Comparison of ENCODE assay signal across 10 cellular contexts in genomic region chr11:35182317-35182939, GRCh38. TPM values are rescaled to one million over a fixed set of nuclear protein-coding genes. Genes with fewer than 3 reads are reported as not detected.
DNase-seq lines count a peak whose midpoint lies in the region; ATAC-seq and TF ChIP-seq lines count a peak whose summit lies in the region.
"Had no signal": no experiment of that assay in that cellular context is flagged by ENCODE, and none has a peak within 500 bp of the region (broad histone marks: within the 10 kb centered on the region; RNA-seq: fewer than 3 reads in every experiment).

No MANE protein-coding gene starts in this region.

- H3K36me3 Mint-ChIP-seq in MCF 10A (ENCODE audit: insufficient read depth, unreplicated experiment): peaks cover 61% of the 10 kb centered on the region

- no peaks in the 10 kb centered on the region for H3K9me3 Mint-ChIP-seq in MCF 10A (ENCODE audit: unreplicated experiment)

- H3K27me3 Mint-ChIP-seq in MCF 10A (ENCODE audit: insufficient read depth, unreplicated experiment): no peaks in the 10 kb centered on the region

- DNase-seq in MCF 10A (ENCODE audit: unreplicated experiment): no peak
- no peak for DNase-seq in breast epithelium (ENCODE audit: low spot score in 2 of 2)
- DNase-seq in RWPE2 (ENCODE audit: low spot score): no peak
- DNase-seq in upper lobe of right lung: no peak
- no peak for DNase-seq in RWPE1 (ENCODE audit: low spot score)
- no peak for DNase-seq in tibial nerve (ENCODE audit: low spot score in 2 of 2)
- DNase-seq in substantia nigra (lab: John Stamatoyannopoulos, UW): no peak

- no peaks in the 10 kb centered on the region for H3K4me1 ChIP-seq in breast epithelium
- H3K4me1 ChIP-seq in RWPE2 (ENCODE audit: insufficient read depth, poor library complexity, severe bottlenecking): peaks cover 26% of the 10 kb centered on the region
- H3K4me1 ChIP-seq in upper lobe of right lung: peaks cover 19% of the 10 kb centered on the region
- peaks cover 4 to 37% (median 24%) of the 10 kb centered on the region in 4 donors for H3K4me1 ChIP-seq in tibial nerve
- H3K4me1 ChIP-seq: BLaER1 had no signal

- no peak overlapping the region for H3K4me3 ChIP-seq in breast epithelium
- no peak overlapping the region for H3K4me3 ChIP-seq in RWPE2 (ENCODE audit: severe bottlenecking)
- H3K4me3 ChIP-seq in upper lobe of right lung: no peak overlapping the region
- no peak overlapping the region for H3K4me3 ChIP-seq in tibial nerve
- H3K4me3 ChIP-seq: BLaER1, SK-N-MC had no signal

- TF ChIP-seq POLR2A in breast epithelium (IDR thresholded peaks at IDR 0.05) (no peak), tibial nerve (IDR thresholded peaks at IDR 0.05) (no peak)

- H3K9me3 ChIP-seq in breast epithelium: no peaks in the 10 kb centered on the region
- H3K9me3 ChIP-seq in RWPE2 (ENCODE audit: severe bottlenecking): no peaks in the 10 kb centered on the region
- H3K9me3 ChIP-seq in upper lobe of right lung: no peaks in the 10 kb centered on the region
- no peaks in the 10 kb centered on the region for H3K9me3 ChIP-seq in tibial nerve
- H3K9me3 ChIP-seq: BLaER1 had no signal

- CTCF ChIA-PET in MCF 10A (lab: Yijun Ruan, JAX) (interaction anchor here (0.7 to 1.1 kb wide), 3 partner anchors 53 to 185 kb away, joined by 3 read pairs; no protein-coding TSS in a partner anchor), RWPE1 (lab: Yijun Ruan, JAX) (interaction anchor here (0.6 to 0.7 kb wide), 2 partner anchors 64 to 192 kb away, joined by 3 to 4 read pairs; no protein-coding TSS in a partner anchor)

- POLR2A ChIA-PET in MCF 10A (lab: Yijun Ruan, JAX): interaction anchor here (0.6 to 1.7 kb wide), 7 partner anchors 16 to 263 kb away, joined by 3 to 4 read pairs (median 3); no protein-coding TSS in a partner anchor
- POLR2A ChIA-PET in RWPE1 (lab: Yijun Ruan, JAX; ENCODE audit: low non-redundant PET): no interaction called here

- no peaks in the 10 kb centered on the region for H3K36me3 ChIP-seq in breast epithelium
- peaks cover 96% of the 10 kb centered on the region for H3K36me3 ChIP-seq in RWPE2 (ENCODE audit: low read depth)
- H3K36me3 ChIP-seq in upper lobe of right lung: peaks cover 87% of the 10 kb centered on the region
- H3K36me3 ChIP-seq in tibial nerve: peaks cover 0 to 20% (median 0%) of the 10 kb centered on the region in 3 donors

- intact Hi-C loops in MCF 10A (cut with micrococcal nuclease) (no loop called here), breast epithelium (cut with DNase I; ENCODE audit: low total_unique reads) (no loop called here), upper lobe of right lung (cut with DNase I) (no loop called here)

- ATAC-seq in HG02798 (IDR thresholded peaks at IDR 0.05; ENCODE audit: poor library complexity, unreplicated experiment) (peak; percentile 81), RWPE2 (ENCODE audit: low read depth) (no peak), upper lobe of right lung (no peak)

- BruUV-seq in MCF 10A (replicated peaks; lab: Mats Ljungman, UMichigan): no TSS peak

- H3K27ac ChIP-seq in breast epithelium: peak overlapping the region in 1 of 2 donors; percentile 11
- H3K27ac ChIP-seq in RWPE2 (ENCODE audit: poor library complexity, severe bottlenecking): peak overlapping the region; percentile 1
- peak overlapping the region; percentile 8 for H3K27ac ChIP-seq in upper lobe of right lung
- H3K27ac ChIP-seq in RWPE1: no peak overlapping the region
- H3K27ac ChIP-seq in tibial nerve: peak overlapping the region in 1 of 4 donors; percentile 74
- no peak overlapping the region for H3K27ac ChIP-seq in substantia nigra (ENCODE audit: low read depth, low read length, poor library complexity, severe bottlenecking)
- H3K27ac ChIP-seq: BLaER1, SK-N-MC had no signal

- H3K27ac Mint-ChIP-seq in MCF 10A (ENCODE audit: low read depth, unreplicated experiment): peak overlapping the region; percentile 49

- H3K27me3 ChIP-seq in breast epithelium: no peaks in the 10 kb centered on the region
- no peaks in the 10 kb centered on the region for H3K27me3 ChIP-seq in RWPE2 (ENCODE audit: insufficient read depth, poor library complexity, severe bottlenecking)
- H3K27me3 ChIP-seq in upper lobe of right lung: no peaks in the 10 kb centered on the region
- no peaks in the 10 kb centered on the region for H3K27me3 ChIP-seq in tibial nerve
- H3K27me3 ChIP-seq: BLaER1 had no signal

- peaks cover 29% of the 10 kb centered on the region for H3K4me1 Mint-ChIP-seq in MCF 10A (ENCODE audit: insufficient read depth, unreplicated experiment)

- no peak overlapping the region for H3K4me3 Mint-ChIP-seq in MCF 10A (ENCODE audit: unreplicated experiment)

- no peak for TF ChIP-seq EP300 in tibial nerve (IDR thresholded peaks at IDR 0.05)

- TF ChIP-seq CTCF in MCF 10A (IDR thresholded peaks at IDR 0.05; ENCODE audit: unreplicated experiment) (no peak), breast epithelium (IDR thresholded peaks at IDR 0.05) (no peak), RWPE2 (IDR thresholded peaks at IDR 0.05; ENCODE audit: poor library complexity, severe bottlenecking) (no peak), upper lobe of right lung (IDR thresholded peaks at IDR 0.05) (no peak), RWPE1 (conservative IDR thresholded peaks at IDR 0.05; ENCODE audit: low read depth) (no peak), tibial nerve (IDR thresholded peaks at IDR 0.05) (no peak)

- 87 to 96% methylated on average over 6 of the region's 6 CpGs for WGBS in tibial nerve, 2 donors

RNA-seq across cellular contexts. Expression of gene CD44, which starts 43.5 kb away (rescaled TPM):
- 323 and 446 TPM in 2 replicates for total RNA-seq in MCF 10A (2022)
- 100 to 1,000 TPM; 255 to 348 (median 269) TPM for total RNA-seq in breast epithelium
- total RNA-seq in upper lobe of right lung: 548 TPM
- total RNA-seq in tibial nerve: 100 to 1,000 TPM in 1 of 4 donors, 10 to 100 TPM in 3; 67.1 to 180 (median 84.8) TPM

Comparison
In these comparisons a context has a peak if more than half of its experiments do, and no peak if none do; other contexts are left out.
1. H3K27ac ChIP-seq: peak in RWPE2 (single experiment) and upper lobe of right lung (single experiment); none in RWPE1 (single experiment) and substantia nigra (single experiment).